Comparison of ENCODE assay signal across 29 cellular contexts in genomic region chr11:20668410-20668809, GRCh38. TPM values are rescaled to one million over a fixed set of nuclear protein-coding genes. Genes with fewer than 3 reads are reported as not detected.
DNase-seq lines count a peak whose midpoint lies in the region; TF ChIP-seq lines count a peak whose summit lies in the region.
"Had no signal": no experiment of that assay in that cellular context is flagged by ENCODE, and none has a peak within 500 bp of the region (broad histone marks: within the 10 kb centered on the region; RNA-seq: fewer than 3 reads in every experiment).

No MANE protein-coding gene starts in this region.

- H3K4me3 ChIP-seq in CD4-positive, alpha-beta memory T cell (ENCODE audit: low read length in 2 of 2), result no peak overlapping the region
- peak overlapping the region; percentile 64 for H3K4me3 ChIP-seq in NT2/D1 (ENCODE audit: insufficient read length, low read depth)
- H3K4me3 ChIP-seq in neural cell (ENCODE audit: low read length), result peak overlapping the region; percentile 76
- no peak overlapping the region for H3K4me3 ChIP-seq in sigmoid colon
- H3K4me3 ChIP-seq: body of pancreas, left lung, SJSA1 had no signal

- H3K4me3 Mint-ChIP-seq in CD4-positive, alpha-beta memory T cell, result peak overlapping the region in 7 of 8 donors; percentile 7 to 72 (median 43)
- H3K4me3 Mint-ChIP-seq in endothelial cell (ENCODE audit: unreplicated experiment), result peak overlapping the region; percentile 57
- H3K4me3 Mint-ChIP-seq: activated T-helper 17 cell treated with anti-CD3 and anti-CD28 coated beads, Interleukin-2, amount 50 U/mL, for 72 hours; CD4-positive, alpha-beta T cell; natural killer cell treated with Interleukin-12 subunit alpha and Interleukin-12 subunit beta and Interleukin-15 and Interleukin-18, amount 100 ng/mL, for 72 hours; T-helper 1 cell treated with Interleukin-12 subunit alpha and Interleukin-12 subunit beta and Interleukin-4 antibody, amounts not matched to agents 30 μg/mL and 1 μg/mL, for 36 hours had no signal

- H3K9me3 ChIP-seq in CD4-positive, alpha-beta memory T cell (ENCODE audit: control insufficient read depth in 1 of 2, low read length in 2 of 2), result no peaks in the 10 kb centered on the region
- H3K9me3 ChIP-seq in NT2/D1 (ENCODE audit: insufficient read depth, low read length) (no peaks in the 10 kb centered on the region), neural cell (ENCODE audit: low read length) (no peaks in the 10 kb centered on the region), sigmoid colon (no peaks in the 10 kb centered on the region)
- H3K9me3 ChIP-seq: body of pancreas, left lung, SJSA1, thoracic aorta had no signal

- H3K9me2 ChIP-seq in neural cell (ENCODE audit: insufficient read depth, low read length), result no peaks in the 10 kb centered on the region

- H3K27ac Mint-ChIP-seq in CD4-positive, alpha-beta memory T cell, result no peak overlapping the region
- no peak overlapping the region for H3K27ac Mint-ChIP-seq in endothelial cell (ENCODE audit: unreplicated experiment)
- H3K27ac Mint-ChIP-seq: activated T-helper 17 cell treated with anti-CD3 and anti-CD28 coated beads, Interleukin-2, amount 50 U/mL, for 72 hours; CD4-positive, alpha-beta T cell; natural killer cell treated with Interleukin-12 subunit alpha and Interleukin-12 subunit beta and Interleukin-15 and Interleukin-18, amount 100 ng/mL, for 72 hours; T-helper 1 cell treated with Interleukin-12 subunit alpha and Interleukin-12 subunit beta and Interleukin-4 antibody, amounts not matched to agents 30 μg/mL and 1 μg/mL, for 36 hours had no signal

- H3K4me1 Mint-ChIP-seq in CD4-positive, alpha-beta memory T cell, result peaks cover 7 to 24% (median 14%) of the 10 kb centered on the region in 4 donors
- peaks cover 16% of the 10 kb centered on the region for H3K4me1 Mint-ChIP-seq in endothelial cell (ENCODE audit: unreplicated experiment)

- H3K36me3 Mint-ChIP-seq in CD4-positive, alpha-beta memory T cell, result no peaks in the 10 kb centered on the region
- peaks cover 4% of the 10 kb centered on the region for H3K36me3 Mint-ChIP-seq in endothelial cell (ENCODE audit: low read depth, unreplicated experiment)
- H3K36me3 Mint-ChIP-seq: stimulated activated naive B cell treated with anti-CD40 and anti-IgM and Interleukin-4, amounts not matched to agents 10 μg/mL and 1 μg/mL and 100 μg/mL, for 72 hours had no signal

- no peaks in the 10 kb centered on the region for H3K79me2 ChIP-seq in neural cell (replicated peaks; ENCODE audit: insufficient read depth, low read length)

- no peak for TF ChIP-seq POLR2A in sigmoid colon (IDR thresholded peaks at IDR 0.05)

- no peaks in the 10 kb centered on the region for H4K20me1 ChIP-seq in neural cell (ENCODE audit: insufficient read depth)

- H3F3A ChIP-seq in neural cell (ENCODE audit: insufficient read depth, low read length, poor library complexity, severe bottlenecking), result no peaks in the 10 kb centered on the region

- no peak overlapping the region for H3K27ac ChIP-seq in CD4-positive, alpha-beta memory T cell (ENCODE audit: low read depth, low read length)
- no peak overlapping the region for H3K27ac ChIP-seq in neural cell (ENCODE audit: low read length)
- H3K27ac ChIP-seq in sigmoid colon, result no peak overlapping the region
- H3K27ac ChIP-seq: body of pancreas, left lung, SJSA1, thoracic aorta, VCaP had no signal

- no peaks in the 10 kb centered on the region for H3K36me3 ChIP-seq in CD4-positive, alpha-beta memory T cell (ENCODE audit: insufficient read depth, low read length)
- H3K36me3 ChIP-seq in NT2/D1 (ENCODE audit: insufficient read depth, insufficient read length, low read length) (no peaks in the 10 kb centered on the region), neural cell (ENCODE audit: insufficient read depth, low read length) (no peaks in the 10 kb centered on the region), sigmoid colon (no peaks in the 10 kb centered on the region)
- H3K36me3 ChIP-seq: left lung, SJSA1, thoracic aorta had no signal

- no peak overlapping the region for H2AFZ ChIP-seq in neural cell (ENCODE audit: low read depth, low read length)

- H3K27me3 Mint-ChIP-seq in CD4-positive, alpha-beta memory T cell, result peaks cover 38 to 47% of the 10 kb centered on the region in 2 donors
- H3K27me3 Mint-ChIP-seq in endothelial cell (ENCODE audit: unreplicated experiment), result peaks cover 20% of the 10 kb centered on the region

- no peaks in the 10 kb centered on the region for H3K4me1 ChIP-seq in CD4-positive, alpha-beta memory T cell (ENCODE audit: insufficient read depth, low read length)
- H3K4me1 ChIP-seq in NT2/D1 (ENCODE audit: insufficient read depth, insufficient read length), result no peaks in the 10 kb centered on the region
- peaks cover 0 to 16% (median 13%) of the 10 kb centered on the region in 4 donors for H3K4me1 ChIP-seq in sigmoid colon
- H3K4me1 ChIP-seq: SJSA1 had no signal

- no peak for TF ChIP-seq RAD21 in neural cell (conservative IDR thresholded peaks at IDR 0.05)

- H3K4me2 ChIP-seq in neural cell (ENCODE audit: low read length), result peak overlapping the region; percentile 83

- H3K27me3 ChIP-seq in CD4-positive, alpha-beta memory T cell (ENCODE audit: insufficient read depth, low read length), result peaks cover 12% of the 10 kb centered on the region
- H3K27me3 ChIP-seq in NT2/D1 (ENCODE audit: insufficient read depth, insufficient read length) (peaks cover 65% of the 10 kb centered on the region), neural cell (ENCODE audit: insufficient read depth, low read depth, low read length) (peaks cover 52% of the 10 kb centered on the region), sigmoid colon (peaks cover 15 to 64% (median 39%) of the 10 kb centered on the region in 3 donors)

- no peak for DNase-seq in CD4-positive, alpha-beta memory T cell
- no peak for DNase-seq in NT2/D1 (ENCODE audit: low read depth, low spot score)
- DNase-seq in endothelial cell (ENCODE audit: low spot score), result no peak
- DNase-seq in HCEC 1CT, result no peak
- DNase-seq in DMS153 treated with DMSO at 0.1 percent for 48 hours (lab: John Stamatoyannopoulos, UW; ENCODE audit: unreplicated experiment), result no peak
- no peak for DNase-seq in sigmoid colon
- no peak for DNase-seq in NCI-H524 (lab: John Stamatoyannopoulos, UW)
- DNase-seq: activated CD4-positive, alpha-beta T cell treated with anti-CD3 and anti-CD28 coated beads, Interleukin-2, amount 50 U/mL, for 1 hour; body of pancreas; CD4-positive, alpha-beta T cell; DMS53; IMR-90; midbrain; NCI-H1105; NCI-H2029 treated with DMSO at 0.1 percent for 48 hours; NCI-H446 treated with DMSO at 0.1 percent for 48 hours; small intestine; stimulated activated CD4-positive, alpha-beta T cell treated with anti-CD3 and anti-CD28 coated beads, Interleukin-2, amount 100 ng/mL, for 48 hours; stimulated activated naive B cell treated with anti-CD40 and anti-IgM and Interleukin-4, amounts not matched to agents 10 μg/mL and 1 μg/mL and 100 μg/mL, for 72 hours had no signal

- H3K9ac ChIP-seq in NT2/D1 (ENCODE audit: insufficient read length, low read depth) (no peak overlapping the region), neural cell (ENCODE audit: low read length) (peak overlapping the region; percentile 72)

- POLR2A ChIA-PET in CD4-positive, alpha-beta memory T cell (lab: Charles Lee; ENCODE audit: partially characterized antibody), result no interaction called here

- TF ChIP-seq CTCF in endothelial cell (IDR thresholded peaks at IDR 0.05; ENCODE audit: unreplicated experiment), result no peak
- TF ChIP-seq CTCF in neural cell (IDR thresholded peaks at IDR 0.05; ENCODE audit: poor library complexity, severe bottlenecking), result no peak
- TF ChIP-seq CTCF in sigmoid colon (IDR thresholded peaks at IDR 0.05), result no peak

- TF ChIP-seq EP300 in neural cell (conservative IDR thresholded peaks at IDR 0.05; ENCODE audit: poor library complexity, severe bottlenecking) (no peak), sigmoid colon (IDR thresholded peaks at IDR 0.05) (no peak)

- peaks cover 0 to 7% (median 2%) of the 10 kb centered on the region in 8 donors for H3K9me3 Mint-ChIP-seq in CD4-positive, alpha-beta memory T cell
- no peaks in the 10 kb centered on the region for H3K9me3 Mint-ChIP-seq in endothelial cell (ENCODE audit: unreplicated experiment)
- H3K9me3 Mint-ChIP-seq: CD4-positive, alpha-beta T cell; natural killer cell treated with Interleukin-12 subunit alpha and Interleukin-12 subunit beta and Interleukin-15 and Interleukin-18, amount 100 ng/mL, for 72 hours; T-helper 1 cell treated with Interleukin-12 subunit alpha and Interleukin-12 subunit beta and Interleukin-4 antibody, amounts not matched to agents 30 μg/mL and 1 μg/mL, for 36 hours had no signal

- intact Hi-C loops in CD4-positive, alpha-beta memory T cell (cut with micrococcal nuclease), result no loop called here
- intact Hi-C loops in sigmoid colon (cut with DNase I), result no loop called here

- 11% methylated on average over 5 of the region's 5 CpGs for WGBS in sigmoid colon, 2 donors

- CTCF ChIA-PET in CD4-positive, alpha-beta memory T cell (lab: Charles Lee; ENCODE audit: partially characterized antibody), result no interaction called here

RNA-seq across cellular contexts. Expression of gene NELL1, which starts 1.0 kb away (rescaled TPM):
- not detected for total RNA-seq in CD4-positive, alpha-beta memory T cell
- not detected for polyA plus RNA-seq in CD4-positive, alpha-beta memory T cell
- 0.26 TPM for total RNA-seq in endothelial cell (ENCODE audit: unreplicated experiment)
- polyA plus RNA-seq in neural cell, result 48.0 and 70.4 TPM in 2 replicates
- polyA minus RNA-seq in neural cell, result 128 and 131 TPM in 2 replicates
- 1 to 10 TPM in 1 of 4 donors, under 1 TPM in 2, not detected in 1; 0.55 to 1.1 (median 0.68) TPM for total RNA-seq in sigmoid colon
- under 1 TPM in 1 of 3 donors, not detected in 2; 0.34 TPM for polyA plus RNA-seq in sigmoid colon
- total RNA-seq: activated T-helper 17 cell treated with anti-CD3 and anti-CD28 coated beads, Interleukin-2, amount 50 U/mL, for 72 hours; body of pancreas; CD4-positive, alpha-beta T cell; fibroblast of lung; IMR-90; left lung; natural killer cell treated with Interleukin-12 subunit alpha and Interleukin-12 subunit beta and Interleukin-15 and Interleukin-18, amount 100 ng/mL, for 72 hours; SJSA1 had no signal
- polyA plus RNA-seq: AG04450, fibroblast of lung, IMR-90 had no signal

Comparison
In these comparisons a context has a peak if more than half of its experiments do, and no peak if none do; other contexts are left out.
1. H3K4me3 ChIP-seq: peak in NT2/D1 (single experiment) and neural cell (single experiment); none in CD4-positive, alpha-beta memory T cell (0 of 2) and sigmoid colon (0 of 4).